Comparison of ENCODE assay signal across 9 cellular contexts in genomic region chr11:68550485-68550817, GRCh38.
DNase-seq lines count a peak whose midpoint lies in the region; ATAC-seq lines count a peak whose summit lies in the region.
"Had no signal": no experiment of that assay in that cellular context is flagged by ENCODE, and none has a peak within 500 bp of the region (broad histone marks: within the 10 kb centered on the region; RNA-seq: fewer than 3 reads in every experiment).

No MANE protein-coding gene starts in this region.

- H3K9me3 Mint-ChIP-seq in immature natural killer cell: no peaks in the 10 kb centered on the region
- H3K9me3 Mint-ChIP-seq in stimulated activated naive CD8-positive, alpha-beta T cell treated with anti-CD3 and anti-CD28 coated beads, Interleukin-15, Interleukin-2, amounts not matched to agents 100 ng/mL and 50 ng/mL, for 24 hours: no peaks in the 10 kb centered on the region

- peaks cover 4 to 32% (median 26%) of the 10 kb centered on the region in 3 donors for H3K36me3 Mint-ChIP-seq in immature natural killer cell
- peaks cover 88% of the 10 kb centered on the region for H3K36me3 Mint-ChIP-seq in stimulated activated naive CD8-positive, alpha-beta T cell treated with anti-CD3 and anti-CD28 coated beads, Interleukin-15, Interleukin-2, amounts not matched to agents 100 ng/mL and 50 ng/mL, for 24 hours (ENCODE audit: low read depth)

- peak; percentile 38 for DNase-seq in activated CD8-positive, alpha-beta memory T cell treated with anti-CD3 and anti-CD28 coated beads, Interleukin-2, amount 50 U/mL, for 4 hours
- DNase-seq in activated CD8-positive, alpha-beta memory T cell treated with anti-CD3 and anti-CD28 coated beads for 24 hours: no peak
- peak; percentile 15 for DNase-seq in activated T-cell treated with anti-CD3 and anti-CD28 coated beads for 48 hours (ENCODE audit: low read depth)
- no peak for DNase-seq in immature natural killer cell
- DNase-seq in A172 (ENCODE audit: low spot score): no peak
- DNase-seq in ecto neural progenitor cell (ENCODE audit: low spot score): no peak
- DNase-seq: OCI-M1 had no signal

- H3K27ac Mint-ChIP-seq in immature natural killer cell: peak overlapping the region; percentile 28 to 77 (median 67)
- H3K27ac Mint-ChIP-seq in stimulated activated naive CD8-positive, alpha-beta T cell treated with anti-CD3 and anti-CD28 coated beads, Interleukin-15, Interleukin-2, amounts not matched to agents 100 ng/mL and 50 ng/mL, for 24 hours: peak overlapping the region; percentile 94

- H3K4me1 Mint-ChIP-seq in immature natural killer cell: peaks cover 47 to 89% of the 10 kb centered on the region in 2 donors
- peaks cover 54% of the 10 kb centered on the region for H3K4me1 Mint-ChIP-seq in stimulated activated naive CD8-positive, alpha-beta T cell treated with anti-CD3 and anti-CD28 coated beads, Interleukin-15, Interleukin-2, amounts not matched to agents 100 ng/mL and 50 ng/mL, for 24 hours (ENCODE audit: low read depth)

- H3K4me3 Mint-ChIP-seq in immature natural killer cell: peak overlapping the region in 4 of 5 donors; percentile 15 to 39 (median 27)
- H3K4me3 Mint-ChIP-seq in stimulated activated naive CD8-positive, alpha-beta T cell treated with anti-CD3 and anti-CD28 coated beads, Interleukin-15, Interleukin-2, amounts not matched to agents 100 ng/mL and 50 ng/mL, for 24 hours: peak overlapping the region; percentile 62

- no peaks in the 10 kb centered on the region for H3K27me3 Mint-ChIP-seq in immature natural killer cell (ENCODE audit: low read depth in 3 of 3)
- no peaks in the 10 kb centered on the region for H3K27me3 Mint-ChIP-seq in stimulated activated naive CD8-positive, alpha-beta T cell treated with anti-CD3 and anti-CD28 coated beads, Interleukin-15, Interleukin-2, amounts not matched to agents 100 ng/mL and 50 ng/mL, for 24 hours

- ATAC-seq in HG03439 (IDR thresholded peaks at IDR 0.05; ENCODE audit: unreplicated experiment): no peak

Comparison
In these comparisons a context has a peak if more than half of its experiments do, and no peak if none do; other contexts are left out.
1. DNase-seq: peak in activated CD8-positive, alpha-beta memory T cell treated with anti-CD3 and anti-CD28 coated beads, Interleukin-2, amount 50 U/mL, for 4 hours (single experiment) and activated T-cell treated with anti-CD3 and anti-CD28 coated beads for 48 hours (single experiment); none in activated CD8-positive, alpha-beta memory T cell treated with anti-CD3 and anti-CD28 coated beads for 24 hours (single experiment), immature natural killer cell (0 of 3), A172 (single experiment) and ecto neural progenitor cell (single experiment).